ENCODE assay signal across 8 cellular contexts in the genomic region with DNA sequence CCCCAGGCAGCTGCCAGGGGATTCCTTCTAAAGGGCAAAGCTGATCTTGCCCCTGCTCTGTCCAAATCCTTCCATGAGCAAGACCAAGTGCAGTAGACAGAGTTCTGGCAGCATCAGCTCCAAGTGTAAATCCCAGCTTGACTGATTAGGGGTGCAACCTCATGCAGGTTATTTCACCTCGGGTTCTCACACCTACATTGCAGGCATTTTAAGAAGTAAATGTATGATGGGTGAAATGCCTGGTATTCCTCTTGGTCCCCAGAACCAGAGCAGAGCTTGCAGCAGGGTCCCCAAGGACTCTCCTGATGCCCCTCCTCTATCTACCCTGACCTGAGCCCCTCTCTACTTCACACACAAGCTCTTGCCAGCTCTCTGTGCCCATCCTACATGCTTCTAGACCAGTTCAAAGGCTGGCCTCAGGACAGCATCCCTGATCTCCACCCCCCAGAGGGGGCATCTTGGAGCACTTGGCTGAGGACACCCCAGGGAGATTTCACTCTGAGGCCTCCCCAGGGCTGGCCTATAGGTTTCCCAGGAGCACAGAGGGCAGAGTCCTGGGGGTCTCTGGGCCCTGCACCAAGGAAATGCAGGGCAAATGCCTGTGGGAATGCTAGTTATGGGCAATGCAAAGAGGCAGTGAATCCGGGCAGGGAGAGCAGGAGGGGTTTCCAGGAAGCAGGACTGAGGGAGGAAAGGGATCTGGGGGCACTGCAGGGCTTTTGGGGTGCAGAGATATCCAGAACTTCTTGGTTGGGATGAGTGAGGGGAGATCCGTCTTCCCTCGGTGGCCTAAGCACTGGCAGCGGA. TPM values are rescaled to one million over a fixed set of nuclear protein-coding genes. Genes with fewer than 3 reads are reported as not detected.
DNase-seq lines count a peak whose midpoint lies in the region; ATAC-seq and TF ChIP-seq lines count a peak whose summit lies in the region.

No MANE protein-coding gene starts in this region.

- WGBS in heart left ventricle, 4 donors, result 30 to 41% (median 36%) methylated on average over 5 of the region's 5 CpGs
- WGBS in mesodermal cell (ENCODE audit: insufficient coverage in 2 of 2), 2 experiments, result 30 to 47% methylated on average over 4 of the region's 5 CpGs

- TF ChIP-seq POLR2A in heart left ventricle (IDR thresholded peaks at IDR 0.05), result no peak
- no peak for TF ChIP-seq POLR2A in breast epithelium (IDR thresholded peaks at IDR 0.05)
- no peak for TF ChIP-seq POLR2A in vagina (IDR thresholded peaks at IDR 0.05)
- TF ChIP-seq POLR2A in erythroblast (IDR thresholded peaks at IDR 0.05; ENCODE audit: low read length), result no peak

- H3K27me3 ChIP-seq in heart left ventricle (peaks cover 0 to 34% (median 0%) of the 10 kb centered on the region in 9 donors), breast epithelium (no peaks in the 10 kb centered on the region), vagina (no peaks in the 10 kb centered on the region)

- TF ChIP-seq CTCF in heart left ventricle (IDR thresholded peaks at IDR 0.05), result no peak
- TF ChIP-seq CTCF in breast epithelium (IDR thresholded peaks at IDR 0.05), result no peak
- no peak for TF ChIP-seq CTCF in vagina (IDR thresholded peaks at IDR 0.05)

- no peak for ATAC-seq in heart left ventricle

- H3K36me3 ChIP-seq in heart left ventricle (no peaks in the 10 kb centered on the region), breast epithelium (no peaks in the 10 kb centered on the region), mesodermal cell (ENCODE audit: control insufficient read depth, insufficient read depth, low read length) (no peaks in the 10 kb centered on the region), vagina (no peaks in the 10 kb centered on the region)

- H3K4me1 ChIP-seq in heart left ventricle (peaks cover 0 to 23% (median 13%) of the 10 kb centered on the region in 12 donors), breast epithelium (peaks cover 0 to 4% of the 10 kb centered on the region in 2 donors), mesodermal cell (ENCODE audit: control insufficient read depth, insufficient read depth, low read length, poor library complexity, severe bottlenecking) (peaks cover 9% of the 10 kb centered on the region), vagina (peaks cover 28% of the 10 kb centered on the region)

- H3K4me3 ChIP-seq in heart left ventricle, result peak overlapping the region in 11 of 12 donors; percentile 74 to 99 (median 91)
- peak overlapping the region; percentile 78 to 83 (median 79) for H3K4me3 ChIP-seq in breast epithelium
- H3K4me3 ChIP-seq in mesodermal cell (ENCODE audit: extremely low read depth, insufficient read depth, low read length, poor library complexity, severe bottlenecking), result peak overlapping the region; percentile 67
- peak overlapping the region; percentile 76 to 95 for H3K4me3 ChIP-seq in vagina

- DNase-seq in heart left ventricle (no peak), cardiac septum (ENCODE audit: low spot score) (no peak), breast epithelium (ENCODE audit: low spot score in 2 of 2) (no peak), vagina (ENCODE audit: extremely low spot score in 2 of 2) (no peak), erythroblast (lab: John Stamatoyannopoulos, UW) (no peak), DMS79 (lab: John Stamatoyannopoulos, UW) (no peak)
- no peak for DNase-seq in activated CD8-positive, alpha-beta memory T cell treated with anti-CD3 and anti-CD28 coated beads, Interleukin-2, amount 50 U/mL, for 4 hours

- intact Hi-C loops in heart left ventricle (cut with DNase I) (loop anchor here in 1 of 10 donors (5.0 kb wide), 1 partner anchor 35 kb away; the partner anchor contains the start of gene ITPA), cardiac septum (cut with DNase I) (no loop called here), breast epithelium (cut with DNase I; ENCODE audit: low total_unique reads) (no loop called here), vagina (cut with DNase I) (no loop called here)

- no peaks in the 10 kb centered on the region for H3K9me3 ChIP-seq in heart left ventricle
- H3K9me3 ChIP-seq in breast epithelium, result no peaks in the 10 kb centered on the region
- H3K9me3 ChIP-seq in mesodermal cell (ENCODE audit: control insufficient read depth, low read length), result no peaks in the 10 kb centered on the region
- no peaks in the 10 kb centered on the region for H3K9me3 ChIP-seq in vagina

- H3K27ac ChIP-seq in heart left ventricle (peak overlapping the region in 5 of 12 donors; percentile 74 to 86 (median 80)), breast epithelium (peak overlapping the region; percentile 75 to 85), mesodermal cell (ENCODE audit: low read depth, low read length, severe bottlenecking) (no peak overlapping the region), vagina (peak overlapping the region; percentile 81)

RNA-seq across cellular contexts. Expression of gene LZTS3, which starts 1.0 kb away (rescaled TPM):
- total RNA-seq in heart left ventricle, result 10 to 100 TPM in 6 of 9 donors, 1 to 10 TPM in 3; 6.8 to 28.4 (median 13.1) TPM
- polyA plus RNA-seq in heart left ventricle, result 10 to 100 TPM in 1 of 2 donors, 1 to 10 TPM in 1; 9.0 to 13.6 TPM
- 6.9 TPM for total RNA-seq in cardiac septum
- total RNA-seq in breast epithelium, result 10 to 100 TPM in 2 of 3 donors, 1 to 10 TPM in 1; 9.3 to 12.1 (median 11.3) TPM
- polyA plus RNA-seq in mesodermal cell (2013, experiment 1 of 2), result 8.8 TPM
- 7.7 TPM for polyA plus RNA-seq in mesodermal cell (2013, experiment 2 of 2)
- total RNA-seq in vagina, result 12.8 TPM

RNA-seq across cellular contexts. Expression of gene FASTKD5, which starts 12.7 kb away (rescaled TPM):
- total RNA-seq in heart left ventricle, result 10 to 100 TPM; 19.7 to 36.0 (median 28.6) TPM
- 10 to 100 TPM; 12.8 to 37.2 TPM for polyA plus RNA-seq in heart left ventricle
- 23.2 TPM for total RNA-seq in cardiac septum
- total RNA-seq in breast epithelium, result 10 to 100 TPM; 15.4 to 18.3 (median 16.3) TPM
- polyA plus RNA-seq in mesodermal cell (2013, experiment 1 of 2), result 10.0 TPM
- 10.1 TPM for polyA plus RNA-seq in mesodermal cell (2013, experiment 2 of 2)
- 10.3 TPM for total RNA-seq in vagina

RNA-seq across cellular contexts. Expression of gene UBOX5, which starts 12.7 kb away (rescaled TPM):
- total RNA-seq in heart left ventricle, result 1 to 10 TPM; 2.6 to 5.6 (median 3.7) TPM
- 1 to 10 TPM; 2.5 to 2.8 TPM for polyA plus RNA-seq in heart left ventricle
- 3.9 TPM for total RNA-seq in cardiac septum
- total RNA-seq in breast epithelium, result 1 to 10 TPM; 5.9 to 8.9 (median 6.6) TPM
- polyA plus RNA-seq in mesodermal cell (2013, experiment 1 of 2), result 7.4 TPM
- 6.4 TPM for polyA plus RNA-seq in mesodermal cell (2013, experiment 2 of 2)
- 7.6 TPM for total RNA-seq in vagina

RNA-seq across cellular contexts. Expression of gene DDRGK1, which starts 32.2 kb away (rescaled TPM):
- 10 to 100 TPM; 26.0 to 55.5 (median 35.5) TPM for total RNA-seq in heart left ventricle
- polyA plus RNA-seq in heart left ventricle, result 10 to 100 TPM; 25.1 to 78.3 TPM
- 29.1 TPM for total RNA-seq in cardiac septum
- total RNA-seq in breast epithelium, result 10 to 100 TPM; 87.1 to 91.8 (median 89.8) TPM
- 29.8 TPM for polyA plus RNA-seq in mesodermal cell (2013, experiment 1 of 2)
- 25.4 TPM for polyA plus RNA-seq in mesodermal cell (2013, experiment 2 of 2)
- total RNA-seq in vagina, result 61.4 TPM

RNA-seq across cellular contexts. Expression of gene ITPA, which starts 37.0 kb away (rescaled TPM):
- total RNA-seq in heart left ventricle (10 to 100 TPM; 15.3 to 37.8 (median 20.6) TPM), cardiac septum (24.1 TPM), breast epithelium (10 to 100 TPM; 35.2 to 43.6 (median 39.1) TPM), vagina (52.5 TPM)
- polyA plus RNA-seq in heart left ventricle, result 10 to 100 TPM; 28.6 to 48.3 TPM
- polyA plus RNA-seq in mesodermal cell (2013, experiment 1 of 2), result 36.5 TPM
- 29.2 TPM for polyA plus RNA-seq in mesodermal cell (2013, experiment 2 of 2)
